26 cellular contexts compared by ENCODE assay signal in genomic region chr15:36599824-36600365, GRCh38. TPM values are rescaled to one million over a fixed set of nuclear protein-coding genes. Genes with fewer than 3 reads are reported as not detected.
DNase-seq lines count a peak whose midpoint lies in the region; ATAC-seq and TF ChIP-seq lines count a peak whose summit lies in the region.
"Had no signal": no experiment of that assay in that cellular context is flagged by ENCODE, and none has a peak within 500 bp of the region (broad histone marks: within the 10 kb centered on the region; RNA-seq: fewer than 3 reads in every experiment).

No MANE protein-coding gene starts in this region.

- H3K4me1 ChIP-seq in sigmoid colon (peaks cover 0 to 82% (median 58%) of the 10 kb centered on the region in 4 donors), Karpas-422 (ENCODE audit: low read length) (peaks cover 8% of the 10 kb centered on the region)
- H3K4me1 ChIP-seq: colonic mucosa had no signal

- no peak overlapping the region for H3K4me2 ChIP-seq in Karpas-422 (ENCODE audit: low read depth, low read length, poor library complexity, severe bottlenecking)

- no peak for ATAC-seq in HG03095 (IDR thresholded peaks at IDR 0.05; ENCODE audit: unreplicated experiment)
- ATAC-seq: activated naive CD8-positive, alpha-beta T cell treated with anti-CD3 and anti-CD28 coated beads, Interleukin-2, amount 50 U/mL, for 24 hours; effector memory CD8-positive, alpha-beta T cell; K562; stimulated activated naive CD8-positive, alpha-beta T cell treated with anti-CD3 and anti-CD28 coated beads, Interleukin-15, amount 100 ng/mL, for 72 hours had no signal

- 98 to 99% methylated on average over 1 of the region's 1 CpG for WGBS in sigmoid colon, 2 donors

- peak overlapping the region; percentile 79 to 90 (median 86) for H3K27ac ChIP-seq in sigmoid colon
- no peak overlapping the region for H3K27ac ChIP-seq in Karpas-422 (ENCODE audit: low read length)
- H3K27ac ChIP-seq: brain microvascular endothelial cell, colonic mucosa had no signal

- TF ChIP-seq EP300 in sigmoid colon (IDR thresholded peaks at IDR 0.05), result no peak

- TF ChIP-seq POLR2A in sigmoid colon (IDR thresholded peaks at IDR 0.05), result no peak

- H3K4me3 ChIP-seq in sigmoid colon (no peak overlapping the region), Karpas-422 (ENCODE audit: low read length) (no peak overlapping the region)
- H3K4me3 ChIP-seq: colonic mucosa, K562 had no signal

- no peaks in the 10 kb centered on the region for H3K9me3 ChIP-seq in sigmoid colon
- H3K9me3 ChIP-seq in Karpas-422 (ENCODE audit: low read length), result no peaks in the 10 kb centered on the region
- H3K9me3 ChIP-seq: colonic mucosa had no signal

- H3K27me3 ChIP-seq in sigmoid colon (no peaks in the 10 kb centered on the region), Karpas-422 (ENCODE audit: low read length) (no peaks in the 10 kb centered on the region)
- H3K27me3 ChIP-seq: brain microvascular endothelial cell, colonic mucosa had no signal

- H3K36me3 ChIP-seq in sigmoid colon, result no peaks in the 10 kb centered on the region
- no peaks in the 10 kb centered on the region for H3K36me3 ChIP-seq in Karpas-422 (ENCODE audit: insufficient read depth, low read length)
- H3K36me3 ChIP-seq: brain microvascular endothelial cell, colonic mucosa had no signal

- no peaks in the 10 kb centered on the region for H3K79me2 ChIP-seq in Karpas-422 (ENCODE audit: low read length)

- H2AFZ ChIP-seq in Karpas-422 (ENCODE audit: low read length), result no peak overlapping the region

- no peak for TF ChIP-seq CTCF in sigmoid colon (IDR thresholded peaks at IDR 0.05)

- no peak overlapping the region for H3K9ac ChIP-seq in Karpas-422 (ENCODE audit: low read length)

- in situ Hi-C loops in SK-MEL-5 (cut with HindIII; ENCODE audit: low pct_unique_long_range_greater_than_20kb, low sequenced_read_pairs), result no loop called here

- DNase-seq in Ammon's horn (ENCODE audit: low spot score), result peak; percentile 39
- peak; percentile 55 for DNase-seq in SK-MEL-5 (ENCODE audit: low read depth, low spot score)
- peak; percentile 54 for DNase-seq in medulla oblongata (ENCODE audit: extremely low spot score)
- DNase-seq in sigmoid colon, result no peak
- no peak for DNase-seq in NCI-H1092 (lab: John Stamatoyannopoulos, UW)
- DNase-seq in islet precursor cell, result no peak
- DNase-seq in Karpas-422, result no peak
- DNase-seq: ACHN; activated CD4-positive, alpha-beta memory T cell treated with anti-CD3 and anti-CD28 coated beads, Interleukin-2, amount 10 ng/mL, durations not matched to agents 7 days and 5 days; activated CD4-positive, CD25-positive, alpha-beta regulatory T cell; activated effector memory CD4-positive, alpha-beta T cell treated with Interleukin-2 at 50 U/mL for 16 hours; activated naive CD8-positive, alpha-beta T cell treated with anti-CD3 and anti-CD28 coated beads, Interleukin-2, amount 50 U/mL, for 24 hours; brain microvascular endothelial cell; colonic mucosa; effector memory CD8-positive, alpha-beta T cell; EL; H7; MM.1S; NCI-H187; NCI-H2227 treated with DMSO at 0.1 percent for 48 hours; NCI-H774; OCI-M1; Right ventricle myocardium superior; stimulated activated naive CD8-positive, alpha-beta T cell treated with anti-CD3 and anti-CD28 coated beads, Interleukin-15, amount 100 ng/mL, for 72 hours had no signal

- peaks cover 33% of the 10 kb centered on the region for H4K20me1 ChIP-seq in Karpas-422 (ENCODE audit: insufficient read depth, low read depth, low read length)

- intact Hi-C loops in sigmoid colon (cut with DNase I), result loop anchor here (5.0 to 10.0 kb wide), 5 partner anchors 52 to 525 kb away; partner anchors contain the start of gene MEIS2

- no peaks in the 10 kb centered on the region for H3K9me2 ChIP-seq in Karpas-422 (replicated peaks; ENCODE audit: insufficient read depth, low read length)

RNA-seq across cellular contexts. Expression of gene CDIN1, which starts 20.5 kb away (rescaled TPM):
- 7.0 and 10.2 TPM in 2 replicates for total RNA-seq in SK-MEL-5 (2014; rRNA removed; shearing (Covaris generic))
- 10.4 and 10.5 TPM in 2 replicates for polyA plus RNA-seq in SK-MEL-5 (2015; cell fraction: cytosol; rRNA removed)
- 21.5 and 22.9 TPM in 2 replicates for polyA plus RNA-seq in SK-MEL-5 (2015; cell fraction: nucleus; rRNA removed)
- 10 to 100 TPM; 14.9 to 55.9 (median 27.4) TPM for total RNA-seq in sigmoid colon
- 1 to 10 TPM; 1.8 to 2.8 (median 2.1) TPM for polyA plus RNA-seq in sigmoid colon
- 5.2 and 12.8 TPM in 2 replicates for total RNA-seq in Karpas-422 (2014; rRNA removed; shearing (Covaris generic); ENCODE audit: low replicate concordance)

Comparison
In these comparisons a context has a peak if more than half of its experiments do, and no peak if none do; other contexts are left out.
1. DNase-seq: peak in Ammon's horn (single experiment), SK-MEL-5 (single experiment) and medulla oblongata (single experiment); none in sigmoid colon (single experiment), NCI-H1092 (single experiment), islet precursor cell (single experiment) and Karpas-422 (single experiment).